ENCODE assay signal across 8 cellular contexts in the genomic region with DNA sequence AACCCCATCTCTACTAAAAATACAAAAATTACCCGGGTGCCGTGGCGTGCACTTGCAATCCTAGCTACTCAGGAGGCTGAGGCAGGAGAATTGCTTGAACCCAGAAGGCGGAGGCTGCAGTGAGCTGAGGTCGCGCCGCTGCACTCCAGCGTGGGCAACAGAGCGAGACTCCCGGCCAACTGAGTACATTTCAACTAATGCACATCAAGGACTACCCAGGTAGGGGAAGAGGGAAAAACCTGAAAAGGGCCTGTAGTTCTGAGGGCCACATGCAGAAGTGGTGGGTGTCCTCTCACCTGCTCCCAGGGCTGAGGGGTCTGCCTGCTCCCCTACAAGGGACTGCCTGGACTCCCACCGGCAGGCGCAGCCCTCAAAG. TPM values are rescaled to one million over a fixed set of nuclear protein-coding genes. Genes with fewer than 3 reads are reported as not detected.
A peak's percentile ranks its signal among the peaks of the same experiment; 100 is the strongest.
DNase-seq lines count a peak whose midpoint lies in the region; ATAC-seq and TF ChIP-seq lines count a peak whose summit lies in the region.

No MANE protein-coding gene starts in this region.

- H3K36me3 ChIP-seq in lung (ENCODE audit: control insufficient read depth in 2 of 2, insufficient read depth in 2 of 2, low read length in 2 of 2) (no peaks in the 10 kb centered on the region), tibial nerve (no peaks in the 10 kb centered on the region)

- TF ChIP-seq POLR2A in tibial nerve (IDR thresholded peaks at IDR 0.05), result no peak

- TSS peak; percentile 40 for BruUV-seq in MCF 10A (replicated peaks; lab: Mats Ljungman, UMichigan)

- DNase-seq in activated T-cell treated with anti-CD3 and anti-CD28 coated beads, Interleukin-2, amount 50 U/mL, for 4 hours, result no peak
- no peak for DNase-seq in activated T-cell treated with anti-CD3 and anti-CD28 coated beads, Interleukin-2, amount 50 U/mL, for 1 hour
- DNase-seq in MCF 10A (ENCODE audit: unreplicated experiment), result no peak
- no peak for DNase-seq in lung (ENCODE audit: low spot score)
- DNase-seq in tibial nerve (ENCODE audit: low spot score in 2 of 2), result no peak
- DNase-seq in CD1c-positive myeloid dendritic cell (ENCODE audit: extremely low spot score), result no peak
- DNase-seq in AG08395 (ENCODE audit: low spot score), result no peak

- peak overlapping the region; percentile 23 for H3K4me3 ChIP-seq in lung
- H3K4me3 ChIP-seq in tibial nerve, result peak overlapping the region in 3 of 4 donors; percentile 48 to 66 (median 56)

- H3K36me3 Mint-ChIP-seq in activated T-cell treated with anti-CD3 and anti-CD28 coated beads, Interleukin-2, amount 50 U/mL, for 4 hours (ENCODE audit: insufficient read depth), result no peaks in the 10 kb centered on the region
- H3K36me3 Mint-ChIP-seq in MCF 10A (ENCODE audit: insufficient read depth, unreplicated experiment), result peaks cover 10% of the 10 kb centered on the region

- peak overlapping the region; percentile 93 for H3K27ac Mint-ChIP-seq in MCF 10A (ENCODE audit: low read depth, unreplicated experiment)

- H3K4me3 Mint-ChIP-seq in activated T-cell treated with anti-CD3 and anti-CD28 coated beads, Interleukin-2, amount 50 U/mL, for 4 hours, result peak overlapping the region; percentile 74
- peak overlapping the region; percentile 87 for H3K4me3 Mint-ChIP-seq in MCF 10A (ENCODE audit: unreplicated experiment)

- peaks cover 51% of the 10 kb centered on the region for H3K4me1 Mint-ChIP-seq in activated T-cell treated with anti-CD3 and anti-CD28 coated beads, Interleukin-2, amount 50 U/mL, for 4 hours (ENCODE audit: low read depth)
- H3K4me1 Mint-ChIP-seq in MCF 10A (ENCODE audit: insufficient read depth, unreplicated experiment), result peaks cover 46% of the 10 kb centered on the region

- CTCF ChIA-PET in MCF 10A (lab: Yijun Ruan, JAX), result interaction anchor here (0.7 to 2.0 kb wide), 3 partner anchors 17 to 39 kb away, joined by 3 to 7 read pairs (median 7); no protein-coding TSS in a partner anchor

- no peaks in the 10 kb centered on the region for H3K9me3 ChIP-seq in lung (ENCODE audit: control insufficient read depth in 2 of 2, insufficient read depth in 1 of 2, low read length in 1 of 2)
- H3K9me3 ChIP-seq in tibial nerve, result no peaks in the 10 kb centered on the region

- WGBS in lung, 2 donors, result 46 to 67% methylated on average over 12 of the region's 12 CpGs
- 74 to 77% methylated on average over 12 of the region's 12 CpGs for WGBS in tibial nerve, 2 donors

- H3K27ac ChIP-seq in lung (ENCODE audit: low read depth in 1 of 2, low read length in 1 of 2), result peak overlapping the region; percentile 92 to 99
- peak overlapping the region in 3 of 4 donors; percentile 83 to 89 (median 85) for H3K27ac ChIP-seq in tibial nerve

- H3K9me3 Mint-ChIP-seq in activated T-cell treated with anti-CD3 and anti-CD28 coated beads, Interleukin-2, amount 50 U/mL, for 4 hours, result no peaks in the 10 kb centered on the region
- H3K9me3 Mint-ChIP-seq in MCF 10A (ENCODE audit: unreplicated experiment), result no peaks in the 10 kb centered on the region

- intact Hi-C loops in MCF 10A (cut with micrococcal nuclease), result no loop called here

- H3K4me1 ChIP-seq in lung (ENCODE audit: control insufficient read depth in 2 of 2, insufficient read depth in 2 of 2, low read length in 2 of 2) (peaks cover 0 to 26% of the 10 kb centered on the region in 2 donors), tibial nerve (peaks cover 0 to 59% (median 30%) of the 10 kb centered on the region in 4 donors)

- no peak for ATAC-seq in activated T-cell treated with anti-CD3 and anti-CD28 coated beads, Interleukin-2, amount 50 U/mL, for 4 hours
- ATAC-seq in lung (ENCODE audit: insufficient read depth, low FRiP score), result no peak
- ATAC-seq in GM19023 (IDR thresholded peaks at IDR 0.05; ENCODE audit: unreplicated experiment), result no peak

- POLR2A ChIA-PET in MCF 10A (lab: Yijun Ruan, JAX), result interaction anchor here (0.6 to 4.1 kb wide), 14 partner anchors 9 to 174 kb away, joined by 3 to 21 read pairs (median 6); a partner anchor contains a TSS

- TF ChIP-seq EP300 in tibial nerve (IDR thresholded peaks at IDR 0.05), result no peak

- TF ChIP-seq CTCF in MCF 10A (IDR thresholded peaks at IDR 0.05; ENCODE audit: unreplicated experiment) (no peak), lung (IDR thresholded peaks at IDR 0.05; ENCODE audit: control extremely low read depth, extremely low read depth) (no peak), tibial nerve (IDR thresholded peaks at IDR 0.05) (no peak)

- H3K27me3 ChIP-seq in lung (ENCODE audit: control insufficient read depth, insufficient read depth) (no peaks in the 10 kb centered on the region), tibial nerve (no peaks in the 10 kb centered on the region)

- peaks cover 1% of the 10 kb centered on the region for H3K27me3 Mint-ChIP-seq in activated T-cell treated with anti-CD3 and anti-CD28 coated beads, Interleukin-2, amount 50 U/mL, for 4 hours (ENCODE audit: low read depth)
- H3K27me3 Mint-ChIP-seq in MCF 10A (ENCODE audit: insufficient read depth, unreplicated experiment), result no peaks in the 10 kb centered on the region

RNA-seq across cellular contexts. Expression of a gene that starts 0.6 kb away (rescaled TPM):
- 1 to 10 TPM in 1 of 3 donors, under 1 TPM in 2; 0.53 to 1.2 (median 0.55) TPM for total RNA-seq in activated T-cell treated with anti-CD3 and anti-CD28 coated beads, Interleukin-2, amount 50 U/mL, for 4 hours
- 26.0 and 33.1 TPM in 2 replicates for total RNA-seq in MCF 10A (2022)
- total RNA-seq in lung, result 10 to 100 TPM; 36.7 to 74.0 TPM
- polyA plus RNA-seq in lung, result 10 to 100 TPM; 27.9 to 48.0 TPM
- total RNA-seq in tibial nerve, result 10 to 100 TPM in 1 of 4 donors, 1 to 10 TPM in 3; 4.6 to 27.9 (median 7.7) TPM

RNA-seq across cellular contexts. Expression of a gene that starts 22.6 kb away (rescaled TPM):
- total RNA-seq in activated T-cell treated with anti-CD3 and anti-CD28 coated beads, Interleukin-2, amount 50 U/mL, for 4 hours, result 10 to 100 TPM; 13.2 to 14.4 (median 13.7) TPM
- total RNA-seq in MCF 10A (2022) (9.3 and 13.3 TPM in 2 replicates), lung (10 to 100 TPM in 1 of 2 donors, 1 to 10 TPM in 1; 8.1 to 19.2 TPM), tibial nerve (10 to 100 TPM in 1 of 4 donors, 1 to 10 TPM in 3; 4.2 to 12.0 (median 8.3) TPM)
- polyA plus RNA-seq in lung, result 10 to 100 TPM; 10.2 to 13.5 TPM

RNA-seq across cellular contexts. Expression of a gene that starts 40.1 kb away (rescaled TPM):
- 10 to 100 TPM; 18.5 to 23.9 (median 22.2) TPM for total RNA-seq in activated T-cell treated with anti-CD3 and anti-CD28 coated beads, Interleukin-2, amount 50 U/mL, for 4 hours
- total RNA-seq in MCF 10A (2022) (11.9 and 12.8 TPM in 2 replicates), lung (10 to 100 TPM; 21.0 to 22.3 TPM), tibial nerve (10 to 100 TPM; 24.9 to 33.5 (median 32.6) TPM)
- 10 to 100 TPM; 15.1 to 17.8 TPM for polyA plus RNA-seq in lung

RNA-seq across cellular contexts. Expression of a gene that starts 40.4 kb away (rescaled TPM):
- 100 to 1,000 TPM; 128 to 158 (median 147) TPM for total RNA-seq in activated T-cell treated with anti-CD3 and anti-CD28 coated beads, Interleukin-2, amount 50 U/mL, for 4 hours
- total RNA-seq in MCF 10A (2022) (362 and 455 TPM in 2 replicates), lung (100 to 1,000 TPM; 110 to 238 TPM), tibial nerve (100 to 1,000 TPM; 171 to 241 (median 220) TPM)
- polyA plus RNA-seq in lung, result 100 to 1,000 TPM; 277 to 736 TPM

RNA-seq across cellular contexts. Expression of a gene that starts 44.4 kb away (rescaled TPM):
- total RNA-seq in activated T-cell treated with anti-CD3 and anti-CD28 coated beads, Interleukin-2, amount 50 U/mL, for 4 hours, result 100 to 1,000 TPM in 1 of 3 donors, 10 to 100 TPM in 2; 91.0 to 103 (median 91.4) TPM
- 105 and 113 TPM in 2 replicates for total RNA-seq in MCF 10A (2022)
- total RNA-seq in lung, result 10 to 100 TPM; 64.4 to 75.3 TPM
- polyA plus RNA-seq in lung, result 10 to 100 TPM; 81.2 to 96.3 TPM
- 100 to 1,000 TPM; 137 to 194 (median 166) TPM for total RNA-seq in tibial nerve
